8 cellular contexts compared by ENCODE assay signal in the genomic region with DNA sequence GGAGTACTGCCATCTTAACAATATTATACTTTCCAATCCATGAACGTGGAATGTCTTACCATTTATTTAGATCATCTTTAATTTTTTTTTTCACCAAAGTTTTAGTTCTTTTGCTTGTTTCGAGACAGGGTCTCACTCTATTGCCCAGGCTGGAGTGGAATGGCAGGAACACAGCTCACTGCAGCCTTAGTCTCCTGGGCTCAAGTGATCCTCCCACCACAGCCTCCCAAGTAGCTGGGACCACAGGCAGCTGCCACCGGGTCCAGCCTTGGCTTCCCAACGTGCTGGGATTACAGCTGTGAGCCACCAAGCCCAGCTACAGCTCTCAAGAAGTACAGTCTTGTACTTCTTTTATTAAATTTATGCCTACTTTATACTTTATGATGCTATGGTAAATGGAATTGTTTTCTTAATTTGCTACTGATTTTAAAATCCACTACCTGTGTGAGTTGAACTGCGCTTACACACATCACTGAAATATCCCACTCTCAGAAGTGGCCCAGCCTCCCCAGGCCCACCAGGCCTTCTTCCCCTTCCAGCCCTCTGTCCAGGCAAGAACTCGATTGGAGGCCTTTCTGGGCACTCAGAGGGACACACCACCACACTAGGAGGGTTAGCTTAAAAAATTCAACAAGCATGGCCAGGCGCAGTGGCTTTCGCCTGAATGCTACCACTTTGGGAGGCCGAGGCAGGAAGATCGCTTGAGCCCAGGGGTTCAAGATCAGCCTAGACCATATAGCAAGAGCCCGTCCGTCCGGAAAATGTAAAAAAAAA. TPM values are rescaled to one million over a fixed set of nuclear protein-coding genes. Genes with fewer than 3 reads are reported as not detected.
A peak's percentile ranks its signal among the peaks of the same experiment; 100 is the strongest.
DNase-seq lines count a peak whose midpoint lies in the region; ATAC-seq, FAIRE-seq and TF ChIP-seq lines count a peak whose summit lies in the region.

No MANE protein-coding gene starts in this region.

- peaks cover 13% of the 10 kb centered on the region for H3K4me1 ChIP-seq in A549
- H3K4me1 ChIP-seq in mammary epithelial cell (ENCODE audit: insufficient read depth, low read length), result peaks cover 32% of the 10 kb centered on the region
- H3K4me1 ChIP-seq in mucosa of rectum (ENCODE audit: control insufficient read depth in 2 of 2, insufficient read depth in 2 of 2, low read length in 2 of 2), result peaks cover 13 to 19% of the 10 kb centered on the region in 2 donors

- H3K9ac ChIP-seq in mammary epithelial cell (ENCODE audit: insufficient read depth, low read length) (peak overlapping the region; percentile 83), mucosa of rectum (ENCODE audit: low read depth in 1 of 2, low read length in 2 of 2) (peak overlapping the region; percentile 96 to 97)

- no peaks in the 10 kb centered on the region for H3K9me3 Mint-ChIP-seq in IgD-negative memory B cell

- dilution Hi-C loops in mammary epithelial cell (cut with HindIII; ENCODE audit: low sequenced_read_pairs), result no loop called here

- no peak for TF ChIP-seq POLR2A in A549 (IDR thresholded peaks at IDR 0.05; ENCODE audit: low read length)

- H4K20me1 ChIP-seq in mammary epithelial cell (ENCODE audit: insufficient read depth, low read length), result no peaks in the 10 kb centered on the region

- BruUV-seq in mammary epithelial cell (replicated peaks; lab: Mats Ljungman, UMichigan), result no TSS peak

- intact Hi-C loops in mammary epithelial cell (cut with micrococcal nuclease), result no loop called here

- peak overlapping the region in 2 of 3 donors; percentile 96 to 100 for H3K27ac Mint-ChIP-seq in IgD-negative memory B cell

- CTCF ChIA-PET in A549 (lab: Yijun Ruan, JAX) (interaction anchor here (2.3 to 4.4 kb wide), 2 partner anchors 14 to 39 kb away, joined by 11 to 28 read pairs; partner anchors contain the start of gene SLC27A1), mammary epithelial cell (lab: Charles Lee; ENCODE audit: low non-redundant PET) (interaction anchor here (1.1 kb wide), 1 partner anchor 28 kb away, joined by 4 read pairs; no protein-coding TSS in a partner anchor)

- H3K9me3 ChIP-seq in A549 (peaks cover 7% of the 10 kb centered on the region; the same call in 1 of the 3 replicates), mammary epithelial cell (replicated peaks; ENCODE audit: insufficient read depth, low read length) (no peaks in the 10 kb centered on the region), mucosa of rectum (ENCODE audit: control insufficient read depth in 2 of 2, low read length in 2 of 2) (no peaks in the 10 kb centered on the region)

- H3K27ac ChIP-seq in A549 (peak overlapping the region; percentile 100), mammary epithelial cell (ENCODE audit: insufficient read depth, low read depth, low read length) (peak overlapping the region; percentile 80), mucosa of rectum (ENCODE audit: low read depth in 2 of 2, low read length in 2 of 2) (no peak overlapping the region)

- no peaks in the 10 kb centered on the region for H3K36me3 Mint-ChIP-seq in IgD-negative memory B cell

- no peaks in the 10 kb centered on the region for H3K27me3 Mint-ChIP-seq in IgD-negative memory B cell

- no peak overlapping the region for H2AFZ ChIP-seq in mammary epithelial cell (ENCODE audit: low read depth, low read length)

- 66% methylated on average over 13 of the region's 13 CpGs for WGBS in A549 (ENCODE audit: missing lambda C conversion rate)
- WGBS in mammary epithelial cell (ENCODE audit: low coverage, missing lambda C conversion rate), result 33% methylated on average over 13 of the region's 13 CpGs

- ATAC-seq in A549 (no peak), GM21515 (IDR thresholded peaks at IDR 0.05; ENCODE audit: unreplicated experiment) (no peak), GM21737 (IDR thresholded peaks at IDR 0.05; ENCODE audit: unreplicated experiment) (no peak)

- H3K79me2 ChIP-seq in mammary epithelial cell (ENCODE audit: insufficient read depth, low read length), result peaks cover 60% of the 10 kb centered on the region

- H3K4me3 ChIP-seq in A549 (peak overlapping the region; percentile 100), mammary epithelial cell (replicated peaks in 1 of 3; ENCODE audit: insufficient read depth in 1 of 3, low read depth in 2 of 3, low read length in 3 of 3) (peak overlapping the region; percentile 52 to 84 (median 81)), mucosa of rectum (ENCODE audit: low read length in 2 of 2) (peak overlapping the region; percentile 87 to 93)

- H3K4me2 ChIP-seq in A549 (peak overlapping the region; percentile 78), mammary epithelial cell (ENCODE audit: insufficient read depth, low read depth, low read length) (peak overlapping the region; percentile 97)

- H3K4me3 Mint-ChIP-seq in IgD-negative memory B cell, result peak overlapping the region; percentile 86 to 100 (median 99)

- in situ Hi-C loops in mammary epithelial cell (cut with MboI; ENCODE audit: low sequenced_read_pairs in 2 of 2), result no loop called here

- H3K36me3 ChIP-seq in mammary epithelial cell (ENCODE audit: insufficient read depth, low read length) (no peaks in the 10 kb centered on the region), mucosa of rectum (ENCODE audit: control insufficient read depth in 2 of 2, insufficient read depth in 2 of 2, low read length in 2 of 2) (peaks cover 3 to 5% of the 10 kb centered on the region in 2 donors)

- H3K4me1 Mint-ChIP-seq in IgD-negative memory B cell, result peaks cover 19 to 24% (median 23%) of the 10 kb centered on the region in 3 donors

- FAIRE-seq in A549 (lab: Jason Lieb, UNC), result no peak

- TF ChIP-seq EP300 in A549 (IDR thresholded peaks at IDR 0.05), result no peak

- POLR2A ChIA-PET in A549 (lab: Yijun Ruan, JAX), result interaction anchor here (0.6 to 1.4 kb wide), 2 partner anchors 15 to 63 kb away, joined by 3 read pairs; no protein-coding TSS in a partner anchor

- H3K27me3 ChIP-seq in mammary epithelial cell (ENCODE audit: insufficient read depth, low read length) (no peaks in the 10 kb centered on the region), mucosa of rectum (ENCODE audit: control insufficient read depth in 2 of 2, insufficient read depth in 2 of 2, low read length in 2 of 2) (no peaks in the 10 kb centered on the region)

- DNase-seq in A549 (ENCODE audit: low read depth in 1 of 2, low spot score in 1 of 2) (no peak), mammary epithelial cell (no peak), GM10266 (ENCODE audit: extremely low spot score) (no peak)
- no peak for DNase-seq in stimulated activated CD4-positive, alpha-beta T cell treated with anti-CD3 and anti-CD28 coated beads, Interleukin-4, amount 100 ng/mL, for 1 hour

- no peak for TF ChIP-seq RAD21 in A549 (conservative IDR thresholded peaks at IDR 0.05 in 1 of 2, IDR thresholded peaks at IDR 0.05 in 1 of 2)

- no peak for TF ChIP-seq CTCF in A549 (IDR thresholded peaks at IDR 0.05)
- TF ChIP-seq CTCF in mammary epithelial cell (conservative IDR thresholded peaks at IDR 0.05 in 1 of 2, IDR thresholded peaks at IDR 0.05 in 1 of 2; ENCODE audit: extremely low read depth in 1 of 2, insufficient read depth in 1 of 2, low read depth in 1 of 2, low read length in 2 of 2), result no peak
- TF ChIP-seq CTCF in GM10266 (IDR thresholded peaks at IDR 0.05; ENCODE audit: control insufficient read depth, insufficient read depth, low read depth, missing control alignments), result no peak

TF ChIP-seq in A549, 52 proteins besides CTCF, POLR2A, EP300 and RAD21 (continues in another document):
- TF ChIP-seq NPAS2 (CRISPR knock-in tag; IDR thresholded peaks at IDR 0.05; ENCODE audit: borderline replicate concordance), result no peak
- TF ChIP-seq HOXB5 (CRISPR knock-in tag; IDR thresholded peaks at IDR 0.05), result no peak
- TF ChIP-seq SREBF2 (IDR thresholded peaks at IDR 0.05), result no peak

RNA-seq across cellular contexts. Expression of gene PGLS, which starts 1.0 kb away (rescaled TPM):
- 24.9 and 28.8 TPM in 2 replicates for polyA plus RNA-seq in A549 (2011; rRNA removed)
- polyA plus RNA-seq in A549 (2012; cell fraction: cytosol; rRNA removed), result 55.6 and 75.8 TPM in 2 replicates
- polyA plus RNA-seq in A549 (2012; cell fraction: nucleus; rRNA removed), result 72.0 and 80.2 TPM in 2 replicates
- polyA plus RNA-seq in A549 (2017; fragmentation: RNase III; extraction: RNeasy Plus Mini Kit Qiagen cat#74134 plus additional on column Dnase treatment), result 37.2 to 49.4 TPM (median 45.7 TPM) in 3 replicates
- polyA minus RNA-seq in A549 (2011; rRNA and poly(A)+ RNA removed), result 41.5 and 47.5 TPM in 2 replicates
- 106 TPM for polyA plus RNA-seq in IgD-negative memory B cell
- total RNA-seq in mammary epithelial cell, result 100 to 1,000 TPM in 1 of 2 donors, 10 to 100 TPM in 1; 57.2 to 101 TPM
- 56.6 TPM for polyA plus RNA-seq in mammary epithelial cell
- polyA minus RNA-seq in mammary epithelial cell, result 68.2 TPM

RNA-seq across cellular contexts. Expression of gene SLC27A1, which starts 40.1 kb away (rescaled TPM):
- 1.8 and 2.7 TPM in 2 replicates for polyA plus RNA-seq in A549 (2011; rRNA removed)
- 2.6 and 4.1 TPM in 2 replicates for polyA plus RNA-seq in A549 (2012; cell fraction: cytosol; rRNA removed)
- polyA plus RNA-seq in A549 (2012; cell fraction: nucleus; rRNA removed), result 12.9 and 13.5 TPM in 2 replicates
- polyA plus RNA-seq in A549 (2017; fragmentation: RNase III; extraction: RNeasy Plus Mini Kit Qiagen cat#74134 plus additional on column Dnase treatment), result 1.9 to 2.6 TPM (median 2.5 TPM) in 3 replicates
- 2.1 and 3.1 TPM in 2 replicates for polyA minus RNA-seq in A549 (2011; rRNA and poly(A)+ RNA removed)
- 4.5 TPM for polyA plus RNA-seq in IgD-negative memory B cell
- total RNA-seq in mammary epithelial cell, result 10 to 100 TPM; 42.2 to 90.4 TPM
- polyA plus RNA-seq in mammary epithelial cell, result 17.1 TPM
- 13.5 TPM for polyA minus RNA-seq in mammary epithelial cell

RNA-seq across cellular contexts. Expression of gene COLGALT1, which starts 45.0 kb away (rescaled TPM):
- 64.4 and 76.6 TPM in 2 replicates for polyA plus RNA-seq in A549 (2011; rRNA removed)
- 85.2 and 98.4 TPM in 2 replicates for polyA plus RNA-seq in A549 (2012; cell fraction: cytosol; rRNA removed)
- 122 and 138 TPM in 2 replicates for polyA plus RNA-seq in A549 (2012; cell fraction: nucleus; rRNA removed)
- 54.5 to 57.2 TPM (median 57.1 TPM) in 3 replicates for polyA plus RNA-seq in A549 (2017; fragmentation: RNase III; extraction: RNeasy Plus Mini Kit Qiagen cat#74134 plus additional on column Dnase treatment)
- 185 and 186 TPM in 2 replicates for polyA minus RNA-seq in A549 (2011; rRNA and poly(A)+ RNA removed)
- polyA plus RNA-seq in IgD-negative memory B cell, result 11.5 TPM
- total RNA-seq in mammary epithelial cell, result 10 to 100 TPM; 74.2 to 92.5 TPM
- 127 TPM for polyA plus RNA-seq in mammary epithelial cell
- polyA minus RNA-seq in mammary epithelial cell, result 162 TPM

RNA-seq across cellular contexts. Expression of gene NXNL1, which starts 49.7 kb away (rescaled TPM):
- not detected in 2 replicates for polyA plus RNA-seq in A549 (2011; rRNA removed)
- not detected in 2 replicates for polyA plus RNA-seq in A549 (2012; cell fraction: cytosol; rRNA removed)
- not detected in 2 replicates for polyA plus RNA-seq in A549 (2012; cell fraction: nucleus; rRNA removed)
- polyA plus RNA-seq in A549 (2017; fragmentation: RNase III; extraction: RNeasy Plus Mini Kit Qiagen cat#74134 plus additional on column Dnase treatment), result not detected in 3 replicates
- polyA minus RNA-seq in A549 (2011; rRNA and poly(A)+ RNA removed), result not detected in 2 replicates
- polyA plus RNA-seq in IgD-negative memory B cell, result not detected
- total RNA-seq in mammary epithelial cell, result not detected
- not detected for polyA plus RNA-seq in mammary epithelial cell
- polyA minus RNA-seq in mammary epithelial cell, result not detected

Comparison
In these comparisons a context has a peak if more than half of its experiments do, and no peak if none do; other contexts are left out.
1. H3K27ac ChIP-seq: peak in A549 (2 of 2) and mammary epithelial cell (single experiment); none in mucosa of rectum (0 of 2).
2. Peak in every context shown above with its lines, with median percentiles within 50 percentile points of each other: H3K4me3 ChIP-seq.